ENCODE assay signal across 1 cellular context in genomic region chr19:18468517-18468916, GRCh38.
TF ChIP-seq lines count a peak whose summit lies in the region.

No MANE protein-coding gene starts in this region.

TF ChIP-seq in H1, 55 proteins besides CTCF, POLR2A, EP300 and RAD21:
- no peak for TF ChIP-seq RFX5 (IDR thresholded peaks at IDR 0.05; ENCODE audit: borderline replicate concordance, low read depth, low read length)
- no peak for TF ChIP-seq HDAC2 (IDR thresholded peaks at IDR 0.05; ENCODE audit: borderline replicate concordance in 1 of 2, low read depth in 2 of 2, low read length in 2 of 2)
- no peak for TF ChIP-seq MAFK (IDR thresholded peaks at IDR 0.05; ENCODE audit: low read depth, low read length)
- TF ChIP-seq SIN3A (conservative IDR thresholded peaks at IDR 0.05 in 1 of 2, IDR thresholded peaks at IDR 0.05 in 1 of 2; ENCODE audit: low read depth in 1 of 2, low read length in 2 of 2), result no peak
- TF ChIP-seq CTBP2 (IDR thresholded peaks at IDR 0.05; ENCODE audit: borderline replicate concordance, insufficient read depth, insufficient read length, low read length), result no peak
- TF ChIP-seq USF2 (IDR thresholded peaks at IDR 0.05; ENCODE audit: low read length), result no peak
- no peak for TF ChIP-seq BACH1 (IDR thresholded peaks at IDR 0.05; ENCODE audit: low read length)
- TF ChIP-seq TEAD4 (IDR thresholded peaks at IDR 0.05; ENCODE audit: low read depth, low read length), result no peak
- TF ChIP-seq CREB1 (IDR thresholded peaks at IDR 0.05), result no peak
- no peak for TF ChIP-seq EGR1 (IDR thresholded peaks at IDR 0.05; ENCODE audit: borderline replicate concordance, low read depth, low read length)
TF ChIP-seq in H1: peak in this region for 0.
